In genomic region chr5:159440948-159441347, GRCh38 we compare ENCODE assay signal across 20 cellular contexts.
"Had no signal": no experiment of that assay in that cellular context is flagged by ENCODE, and none has a peak within 500 bp of the region (broad histone marks: within the 10 kb centered on the region; RNA-seq: fewer than 3 reads in every experiment).

No MANE protein-coding gene starts in this region.

- H3K27me3 ChIP-seq: ascending aorta, body of pancreas, SJCRH30 had no signal

- H3K4me3 ChIP-seq: ascending aorta, body of pancreas, SJCRH30 had no signal

- H3K4me2 ChIP-seq: KMS-11 had no signal

- DNase-seq: activated B cell treated with CpG ODN at 0.5 μM for 24 hours; activated CD4-positive, alpha-beta T cell treated with anti-CD3 and anti-CD28 coated beads for 1 hour; activated CD4-positive, alpha-beta T cell treated with anti-CD3 and anti-CD28 coated beads, Interleukin-2, amount 10 ng/mL, durations not matched to agents 24 days and 14 days; activated CD4-positive, alpha-beta T cell treated with anti-CD3 and anti-CD28 coated beads, Interleukin-2, amount 50 U/mL, for 48 hours; activated CD8-positive, alpha-beta memory T cell treated with anti-CD3 and anti-CD28 coated beads, Interleukin-2, amount 10 ng/mL, durations not matched to agents 7 days and 5 days; activated effector memory CD4-positive, alpha-beta T cell treated with Interleukin-2 at 50 U/mL for 16 hours; activated naive CD4-positive, alpha-beta T cell; activated naive CD8-positive, alpha-beta T cell treated with anti-CD3 and anti-CD28 coated beads, Interleukin-2, amount 50 U/mL, for 24 hours; activated T-cell treated with anti-CD3 and anti-CD28 coated beads, Interleukin-2, amount 50 U/mL, for 24 hours; amniotic stem cell; cerebellar nuclear complex; NCI-H1092; NCI-H1694 treated with DMSO at 0.1 percent for 48 hours; NCI-H2029 treated with DMSO at 0.1 percent for 48 hours; NCI-H446 had no signal

- H3K27ac ChIP-seq: ascending aorta, body of pancreas, KMS-11, SJCRH30 had no signal

- ATAC-seq: activated CD8-positive, alpha-beta memory T cell treated with anti-CD3 and anti-CD28 coated beads, Interleukin-2, amount 10 ng/mL, durations not matched to agents 7 days and 5 days; activated naive CD4-positive, alpha-beta T cell treated with anti-CD3 and anti-CD28 coated beads, Interleukin-2, amount 50 U/mL, for 72 hours; activated naive CD8-positive, alpha-beta T cell treated with anti-CD3 and anti-CD28 coated beads, Interleukin-2, amount 50 U/mL, for 24 hours; body of pancreas had no signal

- H3K9me3 ChIP-seq: ascending aorta, body of pancreas, SJCRH30 had no signal

- H3K4me1 ChIP-seq: ascending aorta, body of pancreas, SJCRH30 had no signal

- H3K9ac ChIP-seq: KMS-11 had no signal

- H3K36me3 ChIP-seq: ascending aorta, SJCRH30 had no signal
